20 cellular contexts compared by ENCODE assay signal in the genomic region with DNA sequence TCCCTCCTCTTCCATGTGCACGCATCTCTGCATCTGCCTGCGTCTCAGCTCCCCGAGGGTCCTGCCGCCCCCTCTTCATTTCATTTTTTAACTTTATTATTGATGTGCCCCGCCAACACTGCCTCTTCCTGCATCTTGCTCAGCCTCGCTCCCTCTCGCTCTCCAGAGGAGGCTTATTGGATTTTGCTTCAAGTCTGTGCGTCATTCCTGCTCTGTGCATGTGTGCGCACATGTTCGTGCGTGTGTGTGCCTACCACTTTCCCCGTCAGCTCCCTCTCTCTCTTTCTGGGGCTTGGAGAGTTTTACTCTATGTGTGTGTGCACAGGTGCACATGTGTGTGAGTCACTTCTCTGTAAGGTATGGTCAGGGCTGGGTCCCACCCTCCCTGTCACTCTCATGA.
DNase-seq lines count a peak whose midpoint lies in the region; ATAC-seq, FAIRE-seq and TF ChIP-seq lines count a peak whose summit lies in the region.
"Had no signal": no experiment of that assay in that cellular context is flagged by ENCODE, and none has a peak within 500 bp of the region (broad histone marks: within the 10 kb centered on the region; RNA-seq: fewer than 3 reads in every experiment).

No MANE protein-coding gene starts in this region.

- no peaks in the 10 kb centered on the region for H3K4me1 ChIP-seq in H1 (replicated peaks in 1 of 4; ENCODE audit: control insufficient read depth in 3 of 4, insufficient read depth in 4 of 4, low read length in 3 of 4)
- H3K4me1 ChIP-seq: BE2C had no signal

- H3K9ac ChIP-seq in H1 (replicated peaks in 1 of 4; ENCODE audit: extremely low read depth in 1 of 4, low read depth in 3 of 4, low read length in 3 of 4) = no peak overlapping the region
- H3K9ac ChIP-seq: GM23248 had no signal

- no peak overlapping the region for H3K14ac ChIP-seq in H1 (ENCODE audit: insufficient read length)

- CTCF ChIA-PET in H1 (lab: Charles Lee; ENCODE audit: partially characterized antibody) = interaction anchor here (1.8 kb wide), 1 partner anchor 52 kb away, joined by 5 read pairs; no protein-coding TSS in a partner anchor

- no peak overlapping the region for H4K91ac ChIP-seq in H1 (replicated peaks; ENCODE audit: insufficient read length, low read length)

- WGBS in H1 (ENCODE audit: extremely low coverage in 1 of 2, insufficient coverage in 1 of 2, insufficient read length in 1 of 2, insufficient replicate concordance in 2 of 2, low coverage in 1 of 2, low lambda C conversion rate in 2 of 2, missing lambda C conversion rate in 1 of 2), 2 experiments = 85% methylated on average over 12 of the region's 12 CpGs; no CpG with 5 or more reads in 1 of the 2 experiments

- H2BK15ac ChIP-seq in H1 (ENCODE audit: low read length) = no peak overlapping the region

- no peak overlapping the region for H2BK20ac ChIP-seq in H1 (ENCODE audit: low read length)

- peak; percentile 55 for DNase-seq in Ammon's horn (ENCODE audit: low spot score)
- no peak for DNase-seq in HTR-8/SVneo (ENCODE audit: insufficient read length, low spot score)
- DNase-seq in H1 (ENCODE audit: low read depth in 1 of 2, low spot score in 2 of 2) = no peak
- DNase-seq in putamen (ENCODE audit: low spot score) = peak; percentile 80
- no peak for DNase-seq in dedifferentiated amniotic fluid mesenchymal stem cell (ENCODE audit: extremely low spot score)
- no peak for DNase-seq in NCI-H345 treated with DMSO at 0.1 percent for 48 hours (lab: John Stamatoyannopoulos, UW; ENCODE audit: unreplicated experiment)
- DNase-seq: BE2C; C1 segment of cervical spinal cord; CD4-positive, CD25-positive, alpha-beta regulatory T cell; CD8-positive, alpha-beta memory T cell; COR-L47; DMS79 treated with DMSO at 0.1 percent for 48 hours; GF-D8; GM23248; HCEC 1CT; KBM-7 had no signal

- H4K8ac ChIP-seq in H1 (ENCODE audit: extremely low read depth, insufficient read depth, low read length) = no peak overlapping the region

- no peak overlapping the region for H3K4me2 ChIP-seq in H1 (ENCODE audit: insufficient read depth in 1 of 2, low read depth in 2 of 2, low read length in 2 of 2)

- no peak overlapping the region for H4K5ac ChIP-seq in H1 (ENCODE audit: insufficient read length, low read depth, low read length)

- H3K9me3 ChIP-seq in H1 (ENCODE audit: insufficient read depth in 2 of 2, low read depth in 1 of 2, low read length in 1 of 2) = no peaks in the 10 kb centered on the region
- H3K9me3 ChIP-seq: BE2C had no signal

- POLR2A ChIA-PET in H1 (lab: Charles Lee; ENCODE audit: partially characterized antibody) = no interaction called here

- no peak overlapping the region for H2BK12ac ChIP-seq in H1 (ENCODE audit: low read depth, low read length)

- H3K23me2 ChIP-seq in H1 (ENCODE audit: low read depth, low read length) = peaks cover 14% of the 10 kb centered on the region; the same call in 1 of the 2 replicates

- ATAC-seq in GM21360 (IDR thresholded peaks at IDR 0.05; ENCODE audit: unreplicated experiment) = no peak

- peaks cover 0 to 2% (median 0%) of the 10 kb centered on the region in 4 experiments; a peak in 1 of 7 replicates for H3K27me3 ChIP-seq in H1 (replicated peaks in 1 of 4; ENCODE audit: control insufficient read depth in 3 of 4, extremely low read depth in 1 of 4, insufficient read depth in 3 of 4, low read length in 3 of 4)
- H3K27me3 ChIP-seq: BE2C had no signal

- TF ChIP-seq RAD21 in H1 (IDR thresholded peaks at IDR 0.05 in 1 of 2, conservative IDR thresholded peaks at IDR 0.05 in 1 of 2; ENCODE audit: low read depth in 2 of 2, low read length in 2 of 2) = no peak

- no peak overlapping the region for H3K56ac ChIP-seq in H1 (replicated peaks; ENCODE audit: insufficient read length, low read depth, low read length)

- no peak overlapping the region for H2BK5ac ChIP-seq in H1 (ENCODE audit: low read depth, low read length)

- FAIRE-seq in HTR-8/SVneo (lab: Jason Lieb, UNC) = peak; percentile 69
- FAIRE-seq in H1 (lab: Jason Lieb, UNC) = no peak
- FAIRE-seq: D721Med, H54 had no signal

- H2BK120ac ChIP-seq in H1 (replicated peaks; ENCODE audit: low read depth, low read length) = no peak overlapping the region

- H3K4me3 ChIP-seq in H1 (ENCODE audit: extremely low read depth in 1 of 4, insufficient read depth in 2 of 4, low read depth in 3 of 4, low read length in 4 of 4) = no peak overlapping the region
- H3K4me3 ChIP-seq: GM23248 had no signal

- 0 out of 2 replicates have a peak overlapping the region, but pooled peaks have one; percentile 5 for H2AK5ac ChIP-seq in H1 (ENCODE audit: low read depth, low read length)

- H3K18ac ChIP-seq in H1 (ENCODE audit: extremely low read depth, low read length) = no peak overlapping the region

- H3K79me1 ChIP-seq in H1 (ENCODE audit: low read depth, low read length) = no peaks in the 10 kb centered on the region

- TF ChIP-seq EP300 in H1 (IDR thresholded peaks at IDR 0.05; ENCODE audit: borderline replicate concordance in 1 of 2, low read depth in 2 of 2, low read length in 2 of 2) = no peak

- no peak overlapping the region for H3K27ac ChIP-seq in H1 (ENCODE audit: low read depth, low read length)
- H3K27ac ChIP-seq: GM23248, HL-60 had no signal

- H3K36me3 ChIP-seq in H1 (ENCODE audit: control insufficient read depth in 2 of 4, insufficient read depth in 4 of 4, low read length in 3 of 4) = no peaks in the 10 kb centered on the region
- H3K36me3 ChIP-seq: BE2C had no signal

- no peak overlapping the region for H2AFZ ChIP-seq in H1 (ENCODE audit: low read length)
- H2AFZ ChIP-seq: GM23248 had no signal

- peaks cover 0 to 2% of the 10 kb centered on the region in 2 experiments for H4K20me1 ChIP-seq in H1 (replicated peaks in 1 of 2; ENCODE audit: control insufficient read depth in 1 of 2, insufficient read depth in 2 of 2, low read length in 2 of 2)

- no peak for TF ChIP-seq POLR2A in H1 (IDR thresholded peaks at IDR 0.05; ENCODE audit: control extremely low read depth in 1 of 2, low read depth in 2 of 2, low read length in 2 of 2)

- H3K4ac ChIP-seq in H1 (replicated peaks; ENCODE audit: insufficient read length, low read depth, low read length) = no peak overlapping the region

- H3K23ac ChIP-seq in H1 (ENCODE audit: insufficient read length) = no peak overlapping the region

- TF ChIP-seq CTCF in H1 (IDR thresholded peaks at IDR 0.05; ENCODE audit: control extremely low read depth in 1 of 3, insufficient read depth in 1 of 3, low read depth in 1 of 3, low read length in 3 of 3) = no peak

- no peaks in the 10 kb centered on the region for H3K79me2 ChIP-seq in H1 (ENCODE audit: control insufficient read depth in 1 of 2, insufficient read depth in 2 of 2, low read length in 2 of 2)

TF ChIP-seq in H1, 55 proteins besides CTCF, POLR2A, EP300 and RAD21 (continues in another document):
- TF ChIP-seq SUZ12 (IDR thresholded peaks at IDR 0.05; ENCODE audit: low read length) = no peak
- TF ChIP-seq SAP30 (IDR thresholded peaks at IDR 0.05; ENCODE audit: insufficient read depth, insufficient replicate concordance, low read length) = no peak
- no peak for TF ChIP-seq ASH2L (IDR thresholded peaks at IDR 0.05; ENCODE audit: low read length)
- TF ChIP-seq KDM1A (IDR thresholded peaks at IDR 0.05; ENCODE audit: borderline replicate concordance, low read length) = no peak
- no peak for TF ChIP-seq PHF8 (conservative IDR thresholded peaks at IDR 0.05; ENCODE audit: low read depth, low read length)
- TF ChIP-seq CREB1 (IDR thresholded peaks at IDR 0.05) = no peak

Comparison
In these comparisons a context has a peak if more than half of its experiments do, and no peak if none do; other contexts are left out.
1. DNase-seq: peak in Ammon's horn (single experiment) and putamen (single experiment); none in HTR-8/SVneo (single experiment), H1 (0 of 2), dedifferentiated amniotic fluid mesenchymal stem cell (single experiment) and NCI-H345 treated with DMSO at 0.1 percent for 48 hours (single experiment).